8 cellular contexts compared by ENCODE assay signal in the genomic region with DNA sequence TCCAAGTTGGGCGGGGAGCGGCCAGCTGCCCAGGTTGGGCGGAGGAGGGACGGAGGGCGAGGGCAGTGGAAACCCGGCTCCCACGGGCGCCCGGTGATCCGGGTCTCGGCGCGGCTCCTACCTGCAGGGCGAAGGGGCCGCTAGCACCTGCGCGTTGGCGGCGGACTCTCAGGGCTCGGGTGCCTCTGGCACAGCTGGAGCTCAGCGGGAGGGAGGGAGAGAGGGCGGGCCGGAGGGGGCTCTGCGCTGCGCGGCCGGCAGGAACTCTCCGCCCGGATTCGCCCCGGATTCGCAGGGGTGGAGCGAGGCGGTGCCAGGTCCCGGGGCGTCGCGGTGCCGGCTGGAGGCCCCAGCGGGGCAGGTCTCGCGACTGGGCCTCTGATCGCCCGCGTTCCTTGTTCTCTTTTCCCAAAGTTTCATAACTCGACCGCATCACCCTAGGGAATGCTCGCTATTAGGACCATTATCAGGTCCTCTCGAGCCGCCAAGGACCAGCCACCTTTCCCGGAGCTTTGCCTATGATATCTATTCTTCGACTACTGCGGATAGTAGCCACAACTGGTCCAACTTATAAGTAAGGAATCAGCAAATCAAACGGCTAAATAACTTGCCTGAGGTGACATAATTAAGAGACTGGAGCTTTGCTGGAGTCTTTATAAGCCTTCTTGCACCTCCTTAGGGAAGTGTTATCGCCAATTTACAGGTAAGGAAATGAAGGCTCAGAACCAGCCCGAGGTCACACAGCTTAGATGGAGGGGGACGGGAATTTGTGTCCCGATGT. TPM values are rescaled to one million over a fixed set of nuclear protein-coding genes. Genes with fewer than 3 reads are reported as not detected.
A peak's percentile ranks its signal among the peaks of the same experiment; 100 is the strongest.
DNase-seq lines count a peak whose midpoint lies in the region; ATAC-seq and TF ChIP-seq lines count a peak whose summit lies in the region.

TSS of gene PLD1 (minus strand) at position 206 of the 781 bp plus-strand sequence. CDS start 72,432 bp downstream, outside the sequence.

- no peak within 1 kb of the TSS for H2AFZ ChIP-seq in Karpas-422 (ENCODE audit: low read length)

- CTCF ChIA-PET in Panc1 (lab: Charles Lee), result interaction anchor here (0.6 to 1.3 kb wide), 5 partner anchors 14 to 531 kb away, joined by 4 to 7 read pairs (median 4); no protein-coding TSS in a partner anchor

- H3K27ac ChIP-seq in Panc1 (ENCODE audit: low read length), result peak within 1 kb of the TSS; percentile 99
- no peak within 1 kb of the TSS for H3K27ac ChIP-seq in Karpas-422 (ENCODE audit: low read length)

- peaks cover 54% of the 10 kb centered on the region for H3K4me1 ChIP-seq in Panc1 (ENCODE audit: control insufficient read depth, insufficient read depth, low read length)
- no peaks in the 10 kb centered on the region for H3K4me1 ChIP-seq in Karpas-422 (ENCODE audit: low read length)

- H3K9me3 Mint-ChIP-seq in activated naive CD8-positive, alpha-beta T cell treated with anti-CD3 and anti-CD28 coated beads for 36 hours, result no peaks in the 10 kb centered on the region

- ATAC-seq in GM19372 (IDR thresholded peaks at IDR 0.05; ENCODE audit: low read depth, unreplicated experiment), result peak; percentile 38
- ATAC-seq in HG03439 (IDR thresholded peaks at IDR 0.05; ENCODE audit: unreplicated experiment), result peak; percentile 34
- peak; percentile 89 for ATAC-seq in Panc1
- ATAC-seq in Right ventricle myocardium inferior, result peak; percentile 85
- peak; percentile 67 for ATAC-seq in omental fat pad (ENCODE audit: low FRiP score)

- peaks cover 18% of the 10 kb centered on the region for H3K4me1 Mint-ChIP-seq in activated naive CD8-positive, alpha-beta T cell treated with anti-CD3 and anti-CD28 coated beads for 36 hours

- no peak within 1 kb of the TSS for H3K9ac ChIP-seq in Karpas-422 (ENCODE audit: low read length)

- H3K9me3 ChIP-seq in Panc1 (ENCODE audit: control insufficient read depth, insufficient read depth, low read depth, low read length), result no peaks in the 10 kb centered on the region
- H3K9me3 ChIP-seq in Karpas-422 (ENCODE audit: low read length), result no peaks in the 10 kb centered on the region

- H3K9me2 ChIP-seq in Karpas-422 (replicated peaks; ENCODE audit: insufficient read depth, low read length), result no peaks in the 10 kb centered on the region

- TF ChIP-seq CTCF in Panc1 (IDR thresholded peaks at IDR 0.05), result no peak
- TF ChIP-seq CTCF in omental fat pad (IDR thresholded peaks at IDR 0.05), result no peak

- H3K4me3 Mint-ChIP-seq in activated naive CD8-positive, alpha-beta T cell treated with anti-CD3 and anti-CD28 coated beads for 36 hours, result peak within 1 kb of the TSS; percentile 76

- DNase-seq in COLO668 (lab: John Stamatoyannopoulos, UW; ENCODE audit: unreplicated experiment) (peak; percentile 84), Panc1 (ENCODE audit: low read depth, low spot score) (no peak), Right ventricle myocardium inferior (ENCODE audit: missing footprints) (peak; percentile 92), omental fat pad (ENCODE audit: low spot score) (no peak), Karpas-422 (no peak)
- DNase-seq in activated naive CD8-positive, alpha-beta T cell treated with anti-CD3 and anti-CD28 coated beads for 36 hours, result peak; percentile 55

- H3K4me3 ChIP-seq in Panc1 (ENCODE audit: low read depth in 2 of 2, low read length in 2 of 2) (peak within 1 kb of the TSS; percentile 69 to 76), Karpas-422 (ENCODE audit: low read length) (no peak within 1 kb of the TSS)

- no peak within 1 kb of the TSS for H3K27ac Mint-ChIP-seq in activated naive CD8-positive, alpha-beta T cell treated with anti-CD3 and anti-CD28 coated beads for 36 hours

- in situ Hi-C loops in Panc1 (cut with HindIII; ENCODE audit: low pct_unique_long_range_greater_than_20kb, low sequenced_read_pairs), result no loop called here

- H3K27me3 ChIP-seq in Panc1 (ENCODE audit: control insufficient read depth, insufficient read depth, low read length) (no peaks in the 10 kb centered on the region), Karpas-422 (ENCODE audit: low read length) (no peaks in the 10 kb centered on the region)

- no peaks in the 10 kb centered on the region for H4K20me1 ChIP-seq in Karpas-422 (ENCODE audit: insufficient read depth, low read depth, low read length)

- BruUV-seq in Panc1 (replicated peaks; lab: Mats Ljungman, UMichigan), result no TSS peak

- H3K4me2 ChIP-seq in Karpas-422 (ENCODE audit: low read depth, low read length, poor library complexity, severe bottlenecking), result no peak within 1 kb of the TSS

- peaks cover 58% of the 10 kb centered on the region for H3K27me3 Mint-ChIP-seq in activated naive CD8-positive, alpha-beta T cell treated with anti-CD3 and anti-CD28 coated beads for 36 hours

- H3K36me3 ChIP-seq in Panc1 (ENCODE audit: control insufficient read depth, insufficient read depth, low read length) (no peaks in the 10 kb centered on the region), Karpas-422 (ENCODE audit: insufficient read depth, low read length) (no peaks in the 10 kb centered on the region)

- intact Hi-C loops in Panc1 (cut with micrococcal nuclease; ENCODE audit: unreplicated experiment), result no loop called here
- intact Hi-C loops in Right ventricle myocardium inferior (cut with DNase I), result no loop called here

- no peaks in the 10 kb centered on the region for H3K36me3 Mint-ChIP-seq in activated naive CD8-positive, alpha-beta T cell treated with anti-CD3 and anti-CD28 coated beads for 36 hours

- no peaks in the 10 kb centered on the region for H3K79me2 ChIP-seq in Karpas-422 (ENCODE audit: low read length)

- POLR2A ChIA-PET in Panc1 (lab: Charles Lee), result interaction anchor here (0.5 to 1.4 kb wide), 10 partner anchors 20 to 552 kb away, joined by 3 to 9 read pairs (median 4); no protein-coding TSS in a partner anchor

RNA-seq across cellular contexts. Expression of gene PLD1, which starts in this region (rescaled TPM):
- 20.6 TPM for total RNA-seq in Panc1 (2021; ENCODE audit: unreplicated experiment)
- 6.7 TPM for polyA plus RNA-seq in Panc1 (2012; ENCODE audit: insufficient read length)
- under 1 TPM; 0.18 to 0.52 TPM for total RNA-seq in activated naive CD8-positive, alpha-beta T cell treated with anti-CD3 and anti-CD28 coated beads for 36 hours
- total RNA-seq in Right ventricle myocardium inferior, result 78.0 TPM
- total RNA-seq in omental fat pad, result 10 to 100 TPM in 3 of 4 donors, 1 to 10 TPM in 1; 9.7 to 73.3 (median 33.2) TPM
- total RNA-seq in Karpas-422 (2014; rRNA removed; shearing (Covaris generic); ENCODE audit: low replicate concordance), result not detected in 2 replicates

Comparison
In these comparisons a context has a peak if more than half of its experiments do, and no peak if none do; other contexts are left out.
1. RNA of gene PLD1 (total RNA-seq): 78.0 TPM in Right ventricle myocardium inferior (single experiment), 9.7 to 73.3 TPM in omental fat pad and 20.6 TPM in Panc1 (single experiment); 0.18 to 0.52 TPM in activated naive CD8-positive, alpha-beta T cell treated with anti-CD3 and anti-CD28 coated beads for 36 hours and not detected in Karpas-422; every median in the first group is over 4 times any median in the second.
2. Peak in DNase-seq in activated naive CD8-positive, alpha-beta T cell treated with anti-CD3 and anti-CD28 coated beads for 36 hours; RNA of the gene not detected or under 1 TPM.
3. DNase-seq: peak in COLO668 (single experiment) and Right ventricle myocardium inferior (single experiment); none in Panc1 (single experiment), omental fat pad (single experiment) and Karpas-422 (single experiment).
4. ATAC-seq: peak in every context shown above with its lines; median percentile 89 in Panc1; 85 in Right ventricle myocardium inferior; 67 in omental fat pad; 38 in GM19372; 34 in HG03439.